Comparison of ENCODE assay signal across 1 cellular context in the genomic region with DNA sequence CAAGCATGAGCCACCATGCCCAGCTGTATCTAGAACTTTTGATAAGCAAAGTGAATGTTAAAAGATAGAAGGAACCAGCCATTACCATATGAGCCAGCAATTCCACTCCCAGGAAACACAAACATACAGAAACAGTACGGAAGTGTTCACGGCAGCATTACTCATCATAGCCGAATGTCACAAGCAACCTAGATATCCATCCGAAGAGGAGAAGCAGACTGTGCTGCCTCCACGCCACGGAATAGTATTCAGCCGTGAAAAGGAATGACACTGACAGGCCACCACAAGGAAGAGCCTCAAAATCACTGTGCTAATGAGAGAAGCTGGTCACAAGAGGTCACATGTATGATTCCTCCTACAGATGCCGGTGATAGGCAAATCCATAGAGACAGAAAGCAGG.
A peak's percentile ranks its signal among the peaks of the same experiment; 100 is the strongest.
TF ChIP-seq lines count a peak whose summit lies in the region.

No MANE protein-coding gene starts in this region.

TF ChIP-seq in IMR-90, 13 proteins besides CTCF, POLR2A, EP300 and RAD21 (continued from another document):
- TF ChIP-seq NFE2L2 (IDR thresholded peaks at IDR 0.05; ENCODE audit: low read depth, low read length), result 0 out of 2 replicates have a peak, but pooled peaks have one; percentile 32
- TF ChIP-seq, protein P1, sequence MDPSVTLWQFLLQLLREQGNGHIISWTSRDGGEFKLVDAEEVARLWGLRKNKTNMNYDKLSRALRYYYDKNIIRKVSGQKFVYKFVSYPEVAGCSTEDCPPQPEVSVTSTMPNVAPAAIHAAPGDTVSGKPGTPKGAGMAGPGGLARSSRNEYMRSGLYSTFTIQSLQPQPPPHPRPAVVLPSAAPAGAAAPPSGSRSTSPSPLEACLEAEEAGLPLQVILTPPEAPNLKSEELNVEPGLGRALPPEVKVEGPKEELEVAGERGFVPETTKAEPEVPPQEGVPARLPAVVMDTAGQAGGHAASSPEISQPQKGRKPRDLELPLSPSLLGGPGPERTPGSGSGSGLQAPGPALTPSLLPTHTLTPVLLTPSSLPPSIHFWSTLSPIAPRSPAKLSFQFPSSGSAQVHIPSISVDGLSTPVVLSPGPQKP (IDR thresholded peaks at IDR 0.05; ENCODE audit: borderline replicate concordance, low read depth, low read length), result no peak
- 0 out of 2 replicates have a peak, but pooled peaks have one; percentile 26 for TF ChIP-seq FOS (IDR thresholded peaks at IDR 0.05; ENCODE audit: low read depth, low read length)
- TF ChIP-seq SMC3 (IDR thresholded peaks at IDR 0.05; ENCODE audit: low read depth, low read length), result no peak
- peak; percentile 38; the same call in 1 of the 2 replicates for TF ChIP-seq CEBPB (IDR thresholded peaks at IDR 0.05; ENCODE audit: low read depth, low read length)
